In the genomic region with DNA sequence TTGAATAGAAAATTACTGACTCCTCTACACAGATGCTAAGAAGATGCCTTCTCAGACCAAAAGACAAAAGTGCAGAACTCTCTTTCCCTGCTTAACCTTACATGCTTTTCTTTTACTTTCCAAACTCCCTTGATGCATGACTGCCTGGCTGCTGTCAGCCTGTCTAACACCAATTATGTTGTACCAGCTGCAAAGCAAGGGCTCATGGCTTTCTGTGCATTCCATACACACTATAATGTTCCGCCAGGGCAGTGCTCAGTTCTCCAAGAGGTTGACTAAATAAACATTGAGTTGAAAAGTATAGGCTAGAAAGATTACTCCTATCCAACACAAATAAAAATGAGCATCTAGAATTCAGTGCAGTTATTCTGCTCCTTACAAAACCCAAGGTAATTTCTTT, we compare ENCODE assay signal across 15 cellular contexts.
DNase-seq lines count a peak whose midpoint lies in the region; ATAC-seq and TF ChIP-seq lines count a peak whose summit lies in the region.
"Had no signal": no experiment of that assay in that cellular context is flagged by ENCODE, and none has a peak within 500 bp of the region (broad histone marks: within the 10 kb centered on the region; RNA-seq: fewer than 3 reads in every experiment).

No MANE protein-coding gene starts in this region.

- H3K36me3 Mint-ChIP-seq in brain = no peaks in the 10 kb centered on the region
- H3K36me3 Mint-ChIP-seq: CD8-positive, alpha-beta memory T cell had no signal

- H3K4me3 Mint-ChIP-seq in brain = peak overlapping the region in 1 of 5 experiments; percentile 26
- H3K4me3 Mint-ChIP-seq: CD8-positive, alpha-beta memory T cell had no signal

- TF ChIP-seq CTCF in brain (conservative IDR thresholded peaks at IDR 0.05) = no peak

- no peak for ATAC-seq in HG03280 (IDR thresholded peaks at IDR 0.05; ENCODE audit: unreplicated experiment)
- no peak for ATAC-seq in HG02759 (IDR thresholded peaks at IDR 0.05; ENCODE audit: unreplicated experiment)
- ATAC-seq: Right ventricle myocardium inferior had no signal

- peak overlapping the region in 4 of 5 experiments; percentile 22 to 57 (median 30) for H3K27ac Mint-ChIP-seq in brain
- H3K27ac Mint-ChIP-seq: CD8-positive, alpha-beta memory T cell had no signal

- peaks cover 10% of the 10 kb centered on the region for H3K27me3 Mint-ChIP-seq in brain
- H3K27me3 Mint-ChIP-seq: CD8-positive, alpha-beta memory T cell had no signal

- H3K9me3 Mint-ChIP-seq in brain = peaks cover 0 to 12% (median 0%) of the 10 kb centered on the region in 5 experiments

- DNase-seq in DMS53 (lab: John Stamatoyannopoulos, UW) (peak; percentile 10), DMS53 treated with DMSO at 0.1 percent for 48 hours (lab: John Stamatoyannopoulos, UW; ENCODE audit: unreplicated experiment) (no peak), left kidney (ENCODE audit: low read depth, low spot score) (peak; percentile 73), renal cortical epithelial cell (ENCODE audit: low read depth) (peak; percentile 1), pons (ENCODE audit: low spot score) (no peak)
- DNase-seq: CD8-positive, alpha-beta memory T cell; GOT3; NCI-H1092 treated with DMSO at 0.1 percent for 48 hours; NCI-H187 treated with DMSO at 0.1 percent for 48 hours; NCI-H526; PC-9 had no signal

- H3K4me1 Mint-ChIP-seq in brain = peaks cover 13% of the 10 kb centered on the region
- H3K4me1 Mint-ChIP-seq: CD8-positive, alpha-beta memory T cell had no signal

Comparison
In these comparisons a context has a peak if more than half of its experiments do, and no peak if none do; other contexts are left out.
1. DNase-seq: peak in DMS53 (single experiment), left kidney (single experiment) and renal cortical epithelial cell (single experiment); none in DMS53 treated with DMSO at 0.1 percent for 48 hours (single experiment) and pons (single experiment).